ENCODE assay signal across 26 cellular contexts in genomic region chr2:112660138-112660537, GRCh38. TPM values are rescaled to one million over a fixed set of nuclear protein-coding genes. Genes with fewer than 3 reads are reported as not detected.
DNase-seq lines count a peak whose midpoint lies in the region; ATAC-seq and TF ChIP-seq lines count a peak whose summit lies in the region.
"Had no signal": no experiment of that assay in that cellular context is flagged by ENCODE, and none has a peak within 500 bp of the region (broad histone marks: within the 10 kb centered on the region; RNA-seq: fewer than 3 reads in every experiment).

No MANE protein-coding gene starts in this region.

- no peaks in the 10 kb centered on the region for H3K27me3 Mint-ChIP-seq in CD4-positive, alpha-beta T cell
- no peaks in the 10 kb centered on the region for H3K27me3 Mint-ChIP-seq in activated CD8-positive, alpha-beta T cell treated with anti-CD3 and anti-CD28 coated beads for 36 hours
- peaks cover 0 to 4% (median 0%) of the 10 kb centered on the region in 3 donors for H3K27me3 Mint-ChIP-seq in immature natural killer cell (ENCODE audit: low read depth in 3 of 3)
- H3K27me3 Mint-ChIP-seq: B cell, memory B cell, naive B cell, progenitor cell of endocrine pancreas had no signal

- peaks cover 92% of the 10 kb centered on the region for H3K36me3 Mint-ChIP-seq in CD4-positive, alpha-beta T cell (ENCODE audit: low read depth)
- H3K36me3 Mint-ChIP-seq in activated CD8-positive, alpha-beta T cell treated with anti-CD3 and anti-CD28 coated beads for 36 hours (ENCODE audit: low read depth), result peaks cover 77% of the 10 kb centered on the region
- peaks cover 20 to 77% (median 48%) of the 10 kb centered on the region in 3 donors for H3K36me3 Mint-ChIP-seq in immature natural killer cell

- H3K27ac ChIP-seq in C4-2B, result peak overlapping the region; percentile 48; the same call in 1 of the 2 replicates
- no peak overlapping the region for H3K27ac ChIP-seq in CD4-positive, alpha-beta T cell (ENCODE audit: low read depth, low read length)
- H3K27ac ChIP-seq: brain microvascular endothelial cell, upper lobe of right lung had no signal

- peaks cover 46% of the 10 kb centered on the region for H3K4me1 Mint-ChIP-seq in CD4-positive, alpha-beta T cell (ENCODE audit: low read depth)
- H3K4me1 Mint-ChIP-seq in activated CD8-positive, alpha-beta T cell treated with anti-CD3 and anti-CD28 coated beads for 36 hours (ENCODE audit: low read depth), result peaks cover 47% of the 10 kb centered on the region
- peaks cover 74 to 86% of the 10 kb centered on the region in 2 donors for H3K4me1 Mint-ChIP-seq in immature natural killer cell
- H3K4me1 Mint-ChIP-seq: B cell had no signal

- no peaks in the 10 kb centered on the region for H3K9me3 Mint-ChIP-seq in CD4-positive, alpha-beta T cell
- H3K9me3 Mint-ChIP-seq in activated CD8-positive, alpha-beta T cell treated with anti-CD3 and anti-CD28 coated beads for 36 hours, result no peaks in the 10 kb centered on the region
- no peaks in the 10 kb centered on the region for H3K9me3 Mint-ChIP-seq in immature natural killer cell
- H3K9me3 Mint-ChIP-seq: memory B cell, naive B cell had no signal

- H3K4me3 Mint-ChIP-seq in CD4-positive, alpha-beta T cell, result no peak overlapping the region
- H3K4me3 Mint-ChIP-seq in activated CD8-positive, alpha-beta T cell treated with anti-CD3 and anti-CD28 coated beads for 36 hours, result no peak overlapping the region
- H3K4me3 Mint-ChIP-seq in immature natural killer cell, result peak overlapping the region; percentile 15 to 51 (median 21)
- H3K4me3 Mint-ChIP-seq: B cell, memory B cell, naive B cell had no signal

- DNase-seq in CD4-positive, alpha-beta T cell, result no peak
- no peak for DNase-seq in activated CD8-positive, alpha-beta T cell treated with anti-CD3 and anti-CD28 coated beads for 36 hours
- DNase-seq in immature natural killer cell (no peak), EL (no peak), lower leg skin (ENCODE audit: low spot score in 2 of 2) (no peak)
- DNase-seq: brain microvascular endothelial cell; dermis blood vessel endothelial cell; DMS 273 treated with DMSO at 0.1 percent for 48 hours; foreskin melanocyte; GF-D8; hypothalamus; Kasumi-1; kidney; naive B cell; NCI-H1417; NCI-H2171; NCI-H69; SIG-M5; stimulated activated CD4-positive, alpha-beta T cell treated with anti-CD3 and anti-CD28 coated beads, Interleukin-2, amount 100 ng/mL, for 48 hours; upper lobe of right lung had no signal

- CTCF ChIA-PET in CD4-positive, alpha-beta T cell (lab: Charles Lee), result interaction anchor here (1.5 kb wide), 1 partner anchor 12 kb away, joined by 4 read pairs; no protein-coding TSS in a partner anchor
- CTCF ChIA-PET in activated CD8-positive, alpha-beta T cell treated with anti-CD3 and anti-CD28 coated beads for 36 hours (lab: Charles Lee), result interaction anchor here (1.3 to 1.8 kb wide), 3 partner anchors 33 to 67 kb away, joined by 3 to 8 read pairs (median 7); no protein-coding TSS in a partner anchor

- no peak overlapping the region for H3K4me3 ChIP-seq in lower leg skin (ENCODE audit: low read depth, poor library complexity, severe bottlenecking)
- H3K4me3 ChIP-seq: skin epidermis, upper lobe of right lung had no signal

- no peaks in the 10 kb centered on the region for H3K9me3 ChIP-seq in CD4-positive, alpha-beta T cell (ENCODE audit: control insufficient read depth, low read length)
- H3K9me3 ChIP-seq: upper lobe of right lung had no signal

- H3K27ac Mint-ChIP-seq in CD4-positive, alpha-beta T cell, result peak overlapping the region; percentile 76
- H3K27ac Mint-ChIP-seq in activated CD8-positive, alpha-beta T cell treated with anti-CD3 and anti-CD28 coated beads for 36 hours, result peak overlapping the region; percentile 40
- H3K27ac Mint-ChIP-seq in immature natural killer cell, result peak overlapping the region; percentile 63 to 88 (median 76)
- H3K27ac Mint-ChIP-seq: B cell, memory B cell, progenitor cell of endocrine pancreas had no signal

- intact Hi-C loops in CD4-positive, alpha-beta T cell (cut with DNase I, micrococcal nuclease), result no loop called here
- intact Hi-C loops in activated CD8-positive, alpha-beta T cell treated with anti-CD3 and anti-CD28 coated beads for 36 hours (cut with micrococcal nuclease), result no loop called here
- intact Hi-C loops in lower leg skin (cut with DNase I; ENCODE audit: low total_unique reads), result no loop called here

- no peak for TF ChIP-seq POLR2A in lower leg skin (IDR thresholded peaks at IDR 0.05)

- no peak for ATAC-seq in CD4-positive, alpha-beta T cell (ENCODE audit: poor library complexity)
- ATAC-seq in activated CD8-positive, alpha-beta T cell treated with anti-CD3 and anti-CD28 coated beads for 36 hours, result no peak
- no peak for ATAC-seq in GM18870 (IDR thresholded peaks at IDR 0.05; ENCODE audit: unreplicated experiment)
- ATAC-seq: upper lobe of right lung had no signal

- no peaks in the 10 kb centered on the region for H3K27me3 ChIP-seq in CD4-positive, alpha-beta T cell (ENCODE audit: control insufficient read depth, insufficient read depth, low read length)
- H3K27me3 ChIP-seq: brain microvascular endothelial cell, upper lobe of right lung had no signal

- POLR2A ChIA-PET in CD4-positive, alpha-beta T cell (lab: Charles Lee), result interaction anchor here (1.4 kb wide), 1 partner anchor 29 kb away, joined by 3 read pairs; no protein-coding TSS in a partner anchor
- POLR2A ChIA-PET in activated CD8-positive, alpha-beta T cell treated with anti-CD3 and anti-CD28 coated beads for 36 hours (lab: Charles Lee), result interaction anchor here (0.7 to 1.9 kb wide), 4 partner anchors 13 to 32 kb away, joined by 3 to 8 read pairs (median 4); no protein-coding TSS in a partner anchor

- TF ChIP-seq CTCF in C4-2B (conservative IDR thresholded peaks at IDR 0.05) (no peak), lower leg skin (IDR thresholded peaks at IDR 0.05) (no peak)
- TF ChIP-seq CTCF in CD4-positive, alpha-beta T cell (IDR thresholded peaks at IDR 0.05), result no peak
- TF ChIP-seq CTCF in activated CD8-positive, alpha-beta T cell treated with anti-CD3 and anti-CD28 coated beads for 36 hours (IDR thresholded peaks at IDR 0.05), result no peak

RNA-seq across cellular contexts. Expression of gene SLC20A1, which starts 14.4 kb away (rescaled TPM):
- total RNA-seq in CD4-positive, alpha-beta T cell, result 100 to 1,000 TPM; 130 to 139 TPM
- 10 to 100 TPM; 52.7 to 52.8 TPM for total RNA-seq in activated CD8-positive, alpha-beta T cell treated with anti-CD3 and anti-CD28 coated beads for 36 hours
- 10 to 100 TPM; 34.4 to 77.5 (median 73.1) TPM for polyA plus RNA-seq in immature natural killer cell
- 10 to 100 TPM in 3 of 4 donors, 1 to 10 TPM in 1; 5.0 to 19.2 (median 12.4) TPM for total RNA-seq in lower leg skin

Comparison
In these comparisons a context has a peak if more than half of its experiments do, and no peak if none do; other contexts are left out.
1. H3K4me3 Mint-ChIP-seq: peak in immature natural killer cell (5 of 5); none in CD4-positive, alpha-beta T cell (single experiment) and activated CD8-positive, alpha-beta T cell treated with anti-CD3 and anti-CD28 coated beads for 36 hours (single experiment).
2. Peak in every context shown above with its lines, with median percentiles within 50 percentile points of each other: H3K27ac Mint-ChIP-seq.